1 cellular context compared by ENCODE assay signal in the genomic region with DNA sequence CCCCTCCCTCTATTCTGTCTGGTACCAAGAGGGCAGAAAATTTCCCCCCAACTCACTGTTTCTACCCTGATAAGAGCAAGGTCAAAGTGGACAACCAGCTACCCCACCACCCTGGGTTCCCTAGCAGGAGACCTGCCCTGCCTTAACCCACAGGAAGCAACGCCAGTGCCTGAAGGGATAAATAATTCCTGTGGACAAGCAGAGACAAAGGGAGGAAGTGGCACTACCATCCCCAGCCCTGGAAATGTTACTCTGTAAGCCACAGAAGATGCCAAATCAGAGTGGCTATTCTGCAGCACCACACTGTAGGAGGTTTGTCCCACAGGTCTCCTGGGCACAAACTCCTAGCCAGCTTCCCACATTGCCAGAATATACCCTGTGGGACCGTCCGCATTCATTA.
TF ChIP-seq lines count a peak whose summit lies in the region.

No MANE protein-coding gene starts in this region.

TF ChIP-seq in GM23338, 12 proteins besides CTCF, POLR2A, EP300 and RAD21 (continued from another document):
- TF ChIP-seq, protein P1, sequence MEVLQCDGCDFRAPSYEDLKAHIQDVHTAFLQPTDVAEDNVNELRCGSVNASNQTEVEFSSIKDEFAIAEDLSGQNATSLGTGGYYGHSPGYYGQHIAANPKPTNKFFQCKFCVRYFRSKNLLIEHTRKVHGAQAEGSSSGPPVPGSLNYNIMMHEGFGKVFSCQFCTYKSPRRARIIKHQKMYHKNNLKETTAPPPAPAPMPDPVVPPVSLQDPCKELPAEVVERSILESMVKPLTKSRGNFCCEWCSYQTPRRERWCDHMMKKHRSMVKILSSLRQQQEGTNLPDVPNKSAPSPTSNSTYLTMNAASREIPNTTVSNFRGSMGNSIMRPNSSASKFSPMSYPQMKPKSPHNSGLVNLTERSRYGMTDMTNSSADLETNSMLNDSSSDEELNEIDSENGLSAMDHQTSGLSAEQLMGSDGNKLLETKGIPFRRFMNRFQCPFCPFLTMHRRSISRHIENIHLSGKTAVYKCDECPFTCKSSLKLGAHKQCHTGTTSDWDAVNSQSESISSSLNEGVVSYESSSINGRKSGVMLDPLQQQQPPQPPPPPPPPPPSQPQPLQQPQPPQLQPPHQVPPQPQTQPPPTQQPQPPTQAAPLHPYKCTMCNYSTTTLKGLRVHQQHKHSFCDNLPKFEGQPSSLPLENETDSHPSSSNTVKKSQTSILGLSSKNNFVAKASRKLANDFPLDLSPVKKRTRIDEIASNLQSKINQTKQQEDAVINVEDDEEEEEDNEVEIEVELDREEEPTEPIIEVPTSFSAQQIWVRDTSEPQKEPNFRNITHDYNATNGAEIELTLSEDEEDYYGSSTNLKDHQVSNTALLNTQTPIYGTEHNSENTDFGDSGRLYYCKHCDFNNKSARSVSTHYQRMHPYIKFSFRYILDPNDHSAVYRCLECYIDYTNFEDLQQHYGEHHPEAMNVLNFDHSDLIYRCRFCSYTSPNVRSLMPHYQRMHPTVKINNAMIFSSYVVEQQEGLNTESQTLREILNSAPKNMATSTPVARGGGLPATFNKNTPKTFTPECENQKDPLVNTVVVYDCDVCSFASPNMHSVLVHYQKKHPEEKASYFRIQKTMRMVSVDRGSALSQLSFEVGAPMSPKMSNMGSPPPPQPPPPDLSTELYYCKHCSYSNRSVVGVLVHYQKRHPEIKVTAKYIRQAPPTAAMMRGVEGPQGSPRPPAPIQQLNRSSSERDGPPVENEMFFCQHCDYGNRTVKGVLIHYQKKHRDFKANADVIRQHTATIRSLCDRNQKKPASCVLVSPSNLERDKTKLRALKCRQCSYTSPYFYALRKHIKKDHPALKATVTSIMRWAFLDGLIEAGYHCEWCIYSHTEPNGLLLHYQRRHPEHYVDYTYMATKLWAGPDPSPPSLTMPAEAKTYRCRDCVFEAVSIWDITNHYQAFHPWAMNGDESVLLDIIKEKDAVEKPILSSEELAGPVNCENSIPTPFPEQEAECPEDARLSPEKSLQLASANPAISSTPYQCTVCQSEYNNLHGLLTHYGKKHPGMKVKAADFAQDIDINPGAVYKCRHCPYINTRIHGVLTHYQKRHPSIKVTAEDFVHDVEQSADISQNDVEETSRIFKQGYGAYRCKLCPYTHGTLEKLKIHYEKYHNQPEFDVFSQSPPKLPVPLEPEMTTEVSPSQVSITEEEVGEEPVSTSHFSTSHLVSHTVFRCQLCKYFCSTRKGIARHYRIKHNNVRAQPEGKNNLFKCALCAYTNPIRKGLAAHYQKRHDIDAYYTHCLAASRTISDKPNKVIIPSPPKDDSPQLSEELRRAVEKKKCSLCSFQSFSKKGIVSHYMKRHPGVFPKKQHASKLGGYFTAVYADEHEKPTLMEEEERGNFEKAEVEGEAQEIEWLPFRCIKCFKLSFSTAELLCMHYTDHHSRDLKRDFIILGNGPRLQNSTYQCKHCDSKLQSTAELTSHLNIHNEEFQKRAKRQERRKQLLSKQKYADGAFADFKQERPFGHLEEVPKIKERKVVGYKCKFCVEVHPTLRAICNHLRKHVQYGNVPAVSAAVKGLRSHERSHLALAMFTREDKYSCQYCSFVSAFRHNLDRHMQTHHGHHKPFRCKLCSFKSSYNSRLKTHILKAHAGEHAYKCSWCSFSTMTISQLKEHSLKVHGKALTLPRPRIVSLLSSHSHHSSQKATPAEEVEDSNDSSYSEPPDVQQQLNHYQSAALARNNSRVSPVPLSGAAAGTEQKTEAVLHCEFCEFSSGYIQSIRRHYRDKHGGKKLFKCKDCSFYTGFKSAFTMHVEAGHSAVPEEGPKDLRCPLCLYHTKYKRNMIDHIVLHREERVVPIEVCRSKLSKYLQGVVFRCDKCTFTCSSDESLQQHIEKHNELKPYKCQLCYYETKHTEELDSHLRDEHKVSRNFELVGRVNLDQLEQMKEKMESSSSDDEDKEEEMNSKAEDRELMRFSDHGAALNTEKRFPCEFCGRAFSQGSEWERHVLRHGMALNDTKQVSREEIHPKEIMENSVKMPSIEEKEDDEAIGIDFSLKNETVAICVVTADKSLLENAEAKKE (CRISPR knock-in tag; IDR thresholded peaks at IDR 0.05): no peak
- no peak for TF ChIP-seq EZH2 (IDR thresholded peaks at IDR 0.05; ENCODE audit: low read depth, unreplicated experiment)
- TF ChIP-seq, protein P2, sequence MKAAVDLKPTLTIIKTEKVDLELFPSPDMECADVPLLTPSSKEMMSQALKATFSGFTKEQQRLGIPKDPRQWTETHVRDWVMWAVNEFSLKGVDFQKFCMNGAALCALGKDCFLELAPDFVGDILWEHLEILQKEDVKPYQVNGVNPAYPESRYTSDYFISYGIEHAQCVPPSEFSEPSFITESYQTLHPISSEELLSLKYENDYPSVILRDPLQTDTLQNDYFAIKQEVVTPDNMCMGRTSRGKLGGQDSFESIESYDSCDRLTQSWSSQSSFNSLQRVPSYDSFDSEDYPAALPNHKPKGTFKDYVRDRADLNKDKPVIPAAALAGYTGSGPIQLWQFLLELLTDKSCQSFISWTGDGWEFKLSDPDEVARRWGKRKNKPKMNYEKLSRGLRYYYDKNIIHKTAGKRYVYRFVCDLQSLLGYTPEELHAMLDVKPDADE (IDR thresholded peaks at IDR 0.05): no peak
- no peak for TF ChIP-seq EZH2phosphoT487 (IDR thresholded peaks at IDR 0.05; ENCODE audit: unreplicated experiment)
- TF ChIP-seq ZNF114 (CRISPR knock-in tag; IDR thresholded peaks at IDR 0.05): no peak
- TF ChIP-seq NANOG (IDR thresholded peaks at IDR 0.05; ENCODE audit: borderline replicate concordance): no peak
- TF ChIP-seq POLR2AphosphoS5 (IDR thresholded peaks at IDR 0.05; ENCODE audit: low read depth): no peak
